25 cellular contexts compared by ENCODE assay signal in the genomic region with DNA sequence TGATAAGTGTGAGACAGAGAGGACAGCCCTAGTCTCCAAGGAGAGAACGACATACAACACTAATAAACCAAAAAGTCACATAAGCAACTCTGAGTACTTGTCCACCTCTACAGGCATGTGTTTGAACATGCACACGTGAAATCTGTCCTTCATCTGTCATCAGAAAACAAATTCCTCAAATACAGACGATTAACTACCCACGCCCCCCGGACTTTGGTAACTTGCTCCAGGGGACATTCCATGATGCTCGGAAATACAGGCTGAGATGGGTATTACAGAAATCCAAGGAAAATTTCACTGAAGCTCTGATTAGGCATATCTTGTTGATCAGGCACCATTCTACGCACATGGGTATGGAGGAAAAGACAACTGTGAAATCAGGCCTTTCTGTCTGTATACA.
"Had no signal": no experiment of that assay in that cellular context is flagged by ENCODE, and none has a peak within 500 bp of the region (broad histone marks: within the 10 kb centered on the region; RNA-seq: fewer than 3 reads in every experiment).

No MANE protein-coding gene starts in this region.

- H3K4me3 Mint-ChIP-seq: immature natural killer cell; naive thymus-derived CD4-positive, alpha-beta T cell; neural progenitor cell; stimulated activated memory B cell treated with anti-CD40 and anti-IgM and Interleukin-4, amounts not matched to agents 10 μg/mL and 1 μg/mL and 100 μg/mL, for 72 hours had no signal

- H3K27ac Mint-ChIP-seq: immature natural killer cell; naive thymus-derived CD4-positive, alpha-beta T cell; progenitor cell of endocrine pancreas; stimulated activated memory B cell treated with anti-CD40 and anti-IgM and Interleukin-4, amounts not matched to agents 10 μg/mL and 1 μg/mL and 100 μg/mL, for 72 hours had no signal

- H3K36me3 Mint-ChIP-seq: immature natural killer cell had no signal

- H3K4me1 Mint-ChIP-seq: immature natural killer cell had no signal

- ATAC-seq: esophagus mucosa; gastrocnemius medialis; naive thymus-derived CD4-positive, alpha-beta T cell; stimulated activated memory B cell treated with anti-CD40 and anti-IgM and Interleukin-4, amounts not matched to agents 10 μg/mL and 1 μg/mL and 100 μg/mL, for 72 hours; stimulated activated naive CD8-positive, alpha-beta T cell treated with anti-CD3 and anti-CD28 coated beads, Interleukin-15, Interleukin-2, amounts not matched to agents 100 U/mL and 50 U/mL, for 24 hours; upper lobe of right lung had no signal

- DNase-seq: cerebellar nuclear complex; cortex of kidney; effector CD4-positive, alpha-beta T cell; gastrocnemius medialis; immature natural killer cell; islet precursor cell; kidney glomerular epithelial cell; mesendoderm; midbrain; naive thymus-derived CD4-positive, alpha-beta T cell; sigmoid colon; spleen; stimulated activated CD4-positive, alpha-beta T cell treated with anti-CD3 and anti-CD28 coated beads, Interleukin-4, amount 100 ng/mL, for 4 hours; stimulated activated naive CD8-positive, alpha-beta T cell treated with anti-CD3 and anti-CD28 coated beads, Interleukin-15, Interleukin-2, amounts not matched to agents 100 U/mL and 50 U/mL, for 24 hours; upper lobe of right lung; uterus had no signal

- H3K27ac ChIP-seq: epithelial cell of prostate, gastrocnemius medialis, hepatocyte, neural progenitor cell, parathyroid adenoma, spleen, thoracic aorta, upper lobe of right lung had no signal

- H3K9me3 Mint-ChIP-seq: immature natural killer cell; naive thymus-derived CD4-positive, alpha-beta T cell; nephron; neural progenitor cell; stimulated activated memory B cell treated with anti-CD40 and anti-IgM and Interleukin-4, amounts not matched to agents 10 μg/mL and 1 μg/mL and 100 μg/mL, for 72 hours had no signal

- H3K27me3 Mint-ChIP-seq: naive thymus-derived CD4-positive, alpha-beta T cell; progenitor cell of endocrine pancreas; stimulated activated memory B cell treated with anti-CD40 and anti-IgM and Interleukin-4, amounts not matched to agents 10 μg/mL and 1 μg/mL and 100 μg/mL, for 72 hours had no signal
